2 cellular contexts compared by ENCODE assay signal in the genomic region with DNA sequence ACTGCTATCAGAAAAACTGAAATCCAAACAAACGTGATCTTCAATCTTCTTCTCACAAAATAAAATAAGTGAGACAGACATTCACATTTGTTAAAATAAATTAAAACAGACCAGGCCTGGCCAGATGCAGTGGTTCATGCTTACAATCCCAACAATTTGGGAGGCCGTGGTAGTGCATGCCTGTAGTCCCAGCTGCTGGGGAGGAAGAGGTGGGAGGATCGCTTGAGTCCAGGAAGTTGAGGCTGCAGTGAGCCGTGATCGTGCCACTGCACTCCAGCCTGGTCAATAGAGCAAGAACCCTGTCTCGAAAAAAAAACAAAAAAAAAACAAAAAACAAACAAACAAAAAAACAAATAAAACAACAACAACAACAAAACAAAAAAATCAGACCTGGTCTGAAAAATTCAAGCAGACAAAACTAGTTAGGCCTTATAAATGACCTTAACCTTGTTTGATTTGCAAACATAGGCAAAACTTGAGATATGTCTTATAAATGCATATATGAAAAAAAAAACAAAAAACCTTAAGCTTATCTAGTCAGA.
TF ChIP-seq lines count a peak whose summit lies in the region.

No MANE protein-coding gene starts in this region.

TF ChIP-seq in GM23338, 12 proteins besides CTCF, POLR2A, EP300 and RAD21 (continues in another document):
- no peak for TF ChIP-seq EZH2 (IDR thresholded peaks at IDR 0.05; ENCODE audit: low read depth, unreplicated experiment)
- no peak for TF ChIP-seq JUNB (IDR thresholded peaks at IDR 0.05; ENCODE audit: unreplicated experiment)
- no peak for TF ChIP-seq STAT1 (IDR thresholded peaks at IDR 0.05; ENCODE audit: unreplicated experiment)
- TF ChIP-seq, protein P1, sequence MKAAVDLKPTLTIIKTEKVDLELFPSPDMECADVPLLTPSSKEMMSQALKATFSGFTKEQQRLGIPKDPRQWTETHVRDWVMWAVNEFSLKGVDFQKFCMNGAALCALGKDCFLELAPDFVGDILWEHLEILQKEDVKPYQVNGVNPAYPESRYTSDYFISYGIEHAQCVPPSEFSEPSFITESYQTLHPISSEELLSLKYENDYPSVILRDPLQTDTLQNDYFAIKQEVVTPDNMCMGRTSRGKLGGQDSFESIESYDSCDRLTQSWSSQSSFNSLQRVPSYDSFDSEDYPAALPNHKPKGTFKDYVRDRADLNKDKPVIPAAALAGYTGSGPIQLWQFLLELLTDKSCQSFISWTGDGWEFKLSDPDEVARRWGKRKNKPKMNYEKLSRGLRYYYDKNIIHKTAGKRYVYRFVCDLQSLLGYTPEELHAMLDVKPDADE (IDR thresholded peaks at IDR 0.05): no peak
- no peak for TF ChIP-seq CREB1 (CRISPR knock-in tag; IDR thresholded peaks at IDR 0.05; ENCODE audit: low read depth)
- TF ChIP-seq, protein P2, sequence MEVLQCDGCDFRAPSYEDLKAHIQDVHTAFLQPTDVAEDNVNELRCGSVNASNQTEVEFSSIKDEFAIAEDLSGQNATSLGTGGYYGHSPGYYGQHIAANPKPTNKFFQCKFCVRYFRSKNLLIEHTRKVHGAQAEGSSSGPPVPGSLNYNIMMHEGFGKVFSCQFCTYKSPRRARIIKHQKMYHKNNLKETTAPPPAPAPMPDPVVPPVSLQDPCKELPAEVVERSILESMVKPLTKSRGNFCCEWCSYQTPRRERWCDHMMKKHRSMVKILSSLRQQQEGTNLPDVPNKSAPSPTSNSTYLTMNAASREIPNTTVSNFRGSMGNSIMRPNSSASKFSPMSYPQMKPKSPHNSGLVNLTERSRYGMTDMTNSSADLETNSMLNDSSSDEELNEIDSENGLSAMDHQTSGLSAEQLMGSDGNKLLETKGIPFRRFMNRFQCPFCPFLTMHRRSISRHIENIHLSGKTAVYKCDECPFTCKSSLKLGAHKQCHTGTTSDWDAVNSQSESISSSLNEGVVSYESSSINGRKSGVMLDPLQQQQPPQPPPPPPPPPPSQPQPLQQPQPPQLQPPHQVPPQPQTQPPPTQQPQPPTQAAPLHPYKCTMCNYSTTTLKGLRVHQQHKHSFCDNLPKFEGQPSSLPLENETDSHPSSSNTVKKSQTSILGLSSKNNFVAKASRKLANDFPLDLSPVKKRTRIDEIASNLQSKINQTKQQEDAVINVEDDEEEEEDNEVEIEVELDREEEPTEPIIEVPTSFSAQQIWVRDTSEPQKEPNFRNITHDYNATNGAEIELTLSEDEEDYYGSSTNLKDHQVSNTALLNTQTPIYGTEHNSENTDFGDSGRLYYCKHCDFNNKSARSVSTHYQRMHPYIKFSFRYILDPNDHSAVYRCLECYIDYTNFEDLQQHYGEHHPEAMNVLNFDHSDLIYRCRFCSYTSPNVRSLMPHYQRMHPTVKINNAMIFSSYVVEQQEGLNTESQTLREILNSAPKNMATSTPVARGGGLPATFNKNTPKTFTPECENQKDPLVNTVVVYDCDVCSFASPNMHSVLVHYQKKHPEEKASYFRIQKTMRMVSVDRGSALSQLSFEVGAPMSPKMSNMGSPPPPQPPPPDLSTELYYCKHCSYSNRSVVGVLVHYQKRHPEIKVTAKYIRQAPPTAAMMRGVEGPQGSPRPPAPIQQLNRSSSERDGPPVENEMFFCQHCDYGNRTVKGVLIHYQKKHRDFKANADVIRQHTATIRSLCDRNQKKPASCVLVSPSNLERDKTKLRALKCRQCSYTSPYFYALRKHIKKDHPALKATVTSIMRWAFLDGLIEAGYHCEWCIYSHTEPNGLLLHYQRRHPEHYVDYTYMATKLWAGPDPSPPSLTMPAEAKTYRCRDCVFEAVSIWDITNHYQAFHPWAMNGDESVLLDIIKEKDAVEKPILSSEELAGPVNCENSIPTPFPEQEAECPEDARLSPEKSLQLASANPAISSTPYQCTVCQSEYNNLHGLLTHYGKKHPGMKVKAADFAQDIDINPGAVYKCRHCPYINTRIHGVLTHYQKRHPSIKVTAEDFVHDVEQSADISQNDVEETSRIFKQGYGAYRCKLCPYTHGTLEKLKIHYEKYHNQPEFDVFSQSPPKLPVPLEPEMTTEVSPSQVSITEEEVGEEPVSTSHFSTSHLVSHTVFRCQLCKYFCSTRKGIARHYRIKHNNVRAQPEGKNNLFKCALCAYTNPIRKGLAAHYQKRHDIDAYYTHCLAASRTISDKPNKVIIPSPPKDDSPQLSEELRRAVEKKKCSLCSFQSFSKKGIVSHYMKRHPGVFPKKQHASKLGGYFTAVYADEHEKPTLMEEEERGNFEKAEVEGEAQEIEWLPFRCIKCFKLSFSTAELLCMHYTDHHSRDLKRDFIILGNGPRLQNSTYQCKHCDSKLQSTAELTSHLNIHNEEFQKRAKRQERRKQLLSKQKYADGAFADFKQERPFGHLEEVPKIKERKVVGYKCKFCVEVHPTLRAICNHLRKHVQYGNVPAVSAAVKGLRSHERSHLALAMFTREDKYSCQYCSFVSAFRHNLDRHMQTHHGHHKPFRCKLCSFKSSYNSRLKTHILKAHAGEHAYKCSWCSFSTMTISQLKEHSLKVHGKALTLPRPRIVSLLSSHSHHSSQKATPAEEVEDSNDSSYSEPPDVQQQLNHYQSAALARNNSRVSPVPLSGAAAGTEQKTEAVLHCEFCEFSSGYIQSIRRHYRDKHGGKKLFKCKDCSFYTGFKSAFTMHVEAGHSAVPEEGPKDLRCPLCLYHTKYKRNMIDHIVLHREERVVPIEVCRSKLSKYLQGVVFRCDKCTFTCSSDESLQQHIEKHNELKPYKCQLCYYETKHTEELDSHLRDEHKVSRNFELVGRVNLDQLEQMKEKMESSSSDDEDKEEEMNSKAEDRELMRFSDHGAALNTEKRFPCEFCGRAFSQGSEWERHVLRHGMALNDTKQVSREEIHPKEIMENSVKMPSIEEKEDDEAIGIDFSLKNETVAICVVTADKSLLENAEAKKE (CRISPR knock-in tag; IDR thresholded peaks at IDR 0.05): no peak
- TF ChIP-seq, protein P3, sequence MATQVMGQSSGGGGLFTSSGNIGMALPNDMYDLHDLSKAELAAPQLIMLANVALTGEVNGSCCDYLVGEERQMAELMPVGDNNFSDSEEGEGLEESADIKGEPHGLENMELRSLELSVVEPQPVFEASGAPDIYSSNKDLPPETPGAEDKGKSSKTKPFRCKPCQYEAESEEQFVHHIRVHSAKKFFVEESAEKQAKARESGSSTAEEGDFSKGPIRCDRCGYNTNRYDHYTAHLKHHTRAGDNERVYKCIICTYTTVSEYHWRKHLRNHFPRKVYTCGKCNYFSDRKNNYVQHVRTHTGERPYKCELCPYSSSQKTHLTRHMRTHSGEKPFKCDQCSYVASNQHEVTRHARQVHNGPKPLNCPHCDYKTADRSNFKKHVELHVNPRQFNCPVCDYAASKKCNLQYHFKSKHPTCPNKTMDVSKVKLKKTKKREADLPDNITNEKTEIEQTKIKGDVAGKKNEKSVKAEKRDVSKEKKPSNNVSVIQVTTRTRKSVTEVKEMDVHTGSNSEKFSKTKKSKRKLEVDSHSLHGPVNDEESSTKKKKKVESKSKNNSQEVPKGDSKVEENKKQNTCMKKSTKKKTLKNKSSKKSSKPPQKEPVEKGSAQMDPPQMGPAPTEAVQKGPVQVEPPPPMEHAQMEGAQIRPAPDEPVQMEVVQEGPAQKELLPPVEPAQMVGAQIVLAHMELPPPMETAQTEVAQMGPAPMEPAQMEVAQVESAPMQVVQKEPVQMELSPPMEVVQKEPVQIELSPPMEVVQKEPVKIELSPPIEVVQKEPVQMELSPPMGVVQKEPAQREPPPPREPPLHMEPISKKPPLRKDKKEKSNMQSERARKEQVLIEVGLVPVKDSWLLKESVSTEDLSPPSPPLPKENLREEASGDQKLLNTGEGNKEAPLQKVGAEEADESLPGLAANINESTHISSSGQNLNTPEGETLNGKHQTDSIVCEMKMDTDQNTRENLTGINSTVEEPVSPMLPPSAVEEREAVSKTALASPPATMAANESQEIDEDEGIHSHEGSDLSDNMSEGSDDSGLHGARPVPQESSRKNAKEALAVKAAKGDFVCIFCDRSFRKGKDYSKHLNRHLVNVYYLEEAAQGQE (IDR thresholded peaks at IDR 0.05; ENCODE audit: unreplicated experiment): no peak
- no peak for TF ChIP-seq EZH2phosphoT487 (IDR thresholded peaks at IDR 0.05; ENCODE audit: unreplicated experiment)
- TF ChIP-seq NANOG (IDR thresholded peaks at IDR 0.05; ENCODE audit: borderline replicate concordance): no peak

TF ChIP-seq in WTC11, 78 proteins besides CTCF, POLR2A, EP300 and RAD21:
- TF ChIP-seq, protein P4, sequence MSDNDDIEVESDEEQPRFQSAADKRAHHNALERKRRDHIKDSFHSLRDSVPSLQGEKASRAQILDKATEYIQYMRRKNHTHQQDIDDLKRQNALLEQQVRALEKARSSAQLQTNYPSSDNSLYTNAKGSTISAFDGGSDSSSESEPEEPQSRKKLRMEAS (CRISPR knock-in tag; IDR thresholded peaks at IDR 0.05): no peak
- TF ChIP-seq, protein P5, sequence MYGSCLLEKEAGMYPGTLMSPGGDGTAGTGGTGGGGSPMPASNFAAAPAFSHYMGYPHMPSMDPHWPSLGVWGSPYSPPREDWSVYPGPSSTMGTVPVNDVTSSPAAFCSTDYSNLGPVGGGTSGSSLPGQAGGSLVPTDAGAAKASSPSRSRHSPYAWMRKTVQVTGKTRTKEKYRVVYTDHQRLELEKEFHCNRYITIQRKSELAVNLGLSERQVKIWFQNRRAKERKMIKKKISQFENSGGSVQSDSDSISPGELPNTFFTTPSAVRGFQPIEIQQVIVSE (CRISPR knock-in tag; IDR thresholded peaks at IDR 0.05; ENCODE audit: borderline replicate concordance): no peak
- TF ChIP-seq CREB1 (CRISPR knock-in tag; IDR thresholded peaks at IDR 0.05): no peak
- TF ChIP-seq, protein P6, sequence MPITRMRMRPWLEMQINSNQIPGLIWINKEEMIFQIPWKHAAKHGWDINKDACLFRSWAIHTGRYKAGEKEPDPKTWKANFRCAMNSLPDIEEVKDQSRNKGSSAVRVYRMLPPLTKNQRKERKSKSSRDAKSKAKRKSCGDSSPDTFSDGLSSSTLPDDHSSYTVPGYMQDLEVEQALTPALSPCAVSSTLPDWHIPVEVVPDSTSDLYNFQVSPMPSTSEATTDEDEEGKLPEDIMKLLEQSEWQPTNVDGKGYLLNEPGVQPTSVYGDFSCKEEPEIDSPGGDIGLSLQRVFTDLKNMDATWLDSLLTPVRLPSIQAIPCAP (CRISPR knock-in tag; IDR thresholded peaks at IDR 0.05): no peak
- no peak for TF ChIP-seq ZNF121 (CRISPR knock-in tag; IDR thresholded peaks at IDR 0.05)
- TF ChIP-seq CREM (CRISPR knock-in tag; IDR thresholded peaks at IDR 0.05): no peak
- TF ChIP-seq PRRX2 (CRISPR knock-in tag; IDR thresholded peaks at IDR 0.05): no peak
- TF ChIP-seq ETV6 (CRISPR knock-in tag; IDR thresholded peaks at IDR 0.05): no peak
- no peak for TF ChIP-seq ZNF138 (CRISPR knock-in tag; conservative IDR thresholded peaks at IDR 0.05)
- TF ChIP-seq TP53 (CRISPR knock-in tag; IDR thresholded peaks at IDR 0.05): no peak
